ENCODE assay signal across 10 cellular contexts in the genomic region with DNA sequence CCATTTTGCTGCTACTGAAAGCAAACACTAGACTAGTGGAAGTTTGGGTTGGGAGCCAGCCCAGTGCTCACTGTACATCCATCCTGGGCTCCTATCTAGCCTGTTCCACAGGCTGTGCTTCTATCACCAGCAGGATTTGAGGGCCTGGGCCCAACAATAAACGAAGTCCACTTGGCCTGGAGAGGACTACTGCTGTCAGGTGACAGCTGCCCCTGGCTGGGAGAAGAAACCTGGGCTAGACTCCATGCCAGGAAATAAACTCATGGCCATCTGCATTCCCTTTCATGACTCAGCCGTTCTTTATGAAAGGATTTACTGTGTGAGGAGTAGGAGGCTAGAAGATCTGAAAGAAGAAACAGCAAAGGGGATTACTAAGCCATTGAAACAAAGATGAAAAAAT. TPM values are rescaled to one million over a fixed set of nuclear protein-coding genes. Genes with fewer than 3 reads are reported as not detected.
DNase-seq lines count a peak whose midpoint lies in the region; ATAC-seq, FAIRE-seq and TF ChIP-seq lines count a peak whose summit lies in the region.
"Had no signal": no experiment of that assay in that cellular context is flagged by ENCODE, and none has a peak within 500 bp of the region (broad histone marks: within the 10 kb centered on the region; RNA-seq: fewer than 3 reads in every experiment).

No MANE protein-coding gene starts in this region.

- CTCF ChIA-PET in mammary epithelial cell (lab: Charles Lee; ENCODE audit: low non-redundant PET), result no interaction called here

- no peaks in the 10 kb centered on the region for H3K9me1 ChIP-seq in keratinocyte (ENCODE audit: control insufficient read depth, extremely low read depth, insufficient read depth, low read length)

- no TSS peak for BruUV-seq in mammary epithelial cell (replicated peaks; lab: Mats Ljungman, UMichigan)

- H4K20me1 ChIP-seq in mammary epithelial cell (ENCODE audit: insufficient read depth, low read length) (no peaks in the 10 kb centered on the region), keratinocyte (ENCODE audit: control insufficient read depth, extremely low read depth, insufficient read depth, low read length) (no peaks in the 10 kb centered on the region)

- H3K4me1 ChIP-seq in ACC112 (ENCODE audit: control insufficient read depth, insufficient read depth, low read length, unreplicated experiment) (peaks cover 14% of the 10 kb centered on the region), HUES64 (ENCODE audit: insufficient read depth, low read length) (peaks cover 13% of the 10 kb centered on the region; the same call in 1 of the 2 replicates), mammary epithelial cell (ENCODE audit: insufficient read depth, low read length) (peaks cover 17% of the 10 kb centered on the region), keratinocyte (ENCODE audit: control insufficient read depth, extremely low read depth, insufficient read depth, low read length) (peaks cover 7% of the 10 kb centered on the region), BE2C (no peaks in the 10 kb centered on the region)

- H2AFZ ChIP-seq in ACC112 (ENCODE audit: low read length, unreplicated experiment) (peak overlapping the region; percentile 83), mammary epithelial cell (ENCODE audit: low read depth, low read length) (peak overlapping the region; percentile 97), keratinocyte (ENCODE audit: control insufficient read depth, low read length) (peak overlapping the region; percentile 61)

- DNase-seq in mammary epithelial cell (peak; percentile 93), keratinocyte (ENCODE audit: low read depth, low spot score) (peak; percentile 17), retina (no peak), BE2C (no peak)
- DNase-seq: stimulated activated naive CD4-positive, alpha-beta T cell treated with Interleukin-2 at 50 U/mL for 16 hours had no signal

- H3K27me3 ChIP-seq in ACC112 (ENCODE audit: insufficient read depth, low read length), result no peaks in the 10 kb centered on the region
- H3K27me3 ChIP-seq in HUES64 (ENCODE audit: insufficient read depth, low read length), result no peaks in the 10 kb centered on the region
- no peaks in the 10 kb centered on the region for H3K27me3 ChIP-seq in mammary epithelial cell (ENCODE audit: insufficient read depth, low read length)
- H3K27me3 ChIP-seq in keratinocyte (ENCODE audit: control insufficient read depth, extremely low read depth, insufficient read depth, low read length), result no peaks in the 10 kb centered on the region
- no peaks in the 10 kb centered on the region for H3K27me3 ChIP-seq in BE2C

- in situ Hi-C loops in mammary epithelial cell (cut with MboI; ENCODE audit: low sequenced_read_pairs in 2 of 2), result no loop called here

- intact Hi-C loops in mammary epithelial cell (cut with micrococcal nuclease), result no loop called here

- ATAC-seq in HG02973 (IDR thresholded peaks at IDR 0.05; ENCODE audit: unreplicated experiment) (no peak), GM21515 (IDR thresholded peaks at IDR 0.05; ENCODE audit: unreplicated experiment) (no peak)

- H3K27ac ChIP-seq in ACC112 (ENCODE audit: low read depth, low read length) (peak overlapping the region; percentile 27), HUES64 (ENCODE audit: low read depth, low read length) (peak overlapping the region; percentile 5; the same call in 1 of the 2 replicates), mammary epithelial cell (ENCODE audit: insufficient read depth, low read depth, low read length) (peak overlapping the region; percentile 67), keratinocyte (ENCODE audit: control insufficient read depth, insufficient read depth, low read length) (no peak overlapping the region)
- H3K27ac ChIP-seq: VCaP had no signal

- H3K79me2 ChIP-seq in ACC112 (ENCODE audit: control insufficient read depth, insufficient read depth, low read length, unreplicated experiment) (no peaks in the 10 kb centered on the region), mammary epithelial cell (ENCODE audit: insufficient read depth, low read length) (no peaks in the 10 kb centered on the region), keratinocyte (ENCODE audit: control insufficient read depth, insufficient read depth, low read length) (no peaks in the 10 kb centered on the region)

- H3K36me3 ChIP-seq in ACC112 (ENCODE audit: insufficient read depth, low read length) (no peaks in the 10 kb centered on the region), HUES64 (ENCODE audit: insufficient read depth, low read length) (no peaks in the 10 kb centered on the region), mammary epithelial cell (ENCODE audit: insufficient read depth, low read length) (no peaks in the 10 kb centered on the region), keratinocyte (ENCODE audit: control insufficient read depth in 2 of 2, extremely low read depth in 1 of 2, insufficient read depth in 2 of 2, low read length in 2 of 2) (no peaks in the 10 kb centered on the region), BE2C (no peaks in the 10 kb centered on the region)

- TF ChIP-seq CTCF in mammary epithelial cell (conservative IDR thresholded peaks at IDR 0.05 in 1 of 2, IDR thresholded peaks at IDR 0.05 in 1 of 2; ENCODE audit: extremely low read depth in 1 of 2, insufficient read depth in 1 of 2, low read depth in 1 of 2, low read length in 2 of 2) (no peak), keratinocyte (optimal IDR thresholded peaks at IDR 0.05 in 1 of 3, IDR thresholded peaks at IDR 0.05 in 1 of 3, conservative IDR thresholded peaks at IDR 0.05 in 1 of 3; ENCODE audit: extremely low read depth in 1 of 3, insufficient read depth in 2 of 3, low read length in 3 of 3) (no peak), BE2C (IDR thresholded peaks at IDR 0.05; ENCODE audit: low read depth, low read length) (no peak)

- H3K9ac ChIP-seq in HUES64 (ENCODE audit: low read depth, low read length) (no peak overlapping the region), mammary epithelial cell (ENCODE audit: insufficient read depth, low read length) (no peak overlapping the region), keratinocyte (ENCODE audit: control insufficient read depth, extremely low read depth, insufficient read depth, low read length) (no peak overlapping the region)

- H3K4me2 ChIP-seq in mammary epithelial cell (ENCODE audit: insufficient read depth, low read depth, low read length), result peak overlapping the region; percentile 58
- H3K4me2 ChIP-seq in keratinocyte (ENCODE audit: control insufficient read depth, extremely low read depth, insufficient read depth, low read depth, low read length), result no peak overlapping the region

- 45% methylated on average over 2 of the region's 2 CpGs for WGBS in HUES64
- WGBS in mammary epithelial cell (ENCODE audit: low coverage, missing lambda C conversion rate), result 0% methylated on average over 1 of the region's 2 CpGs

- FAIRE-seq in keratinocyte (lab: Jason Lieb, UNC), result peak; percentile 73

- H3K9me3 ChIP-seq in HUES64 (ENCODE audit: insufficient read depth, low read depth, low read length) (no peaks in the 10 kb centered on the region), mammary epithelial cell (replicated peaks; ENCODE audit: insufficient read depth, low read length) (no peaks in the 10 kb centered on the region), keratinocyte (ENCODE audit: control insufficient read depth, low read depth, low read length) (no peaks in the 10 kb centered on the region), BE2C (no peaks in the 10 kb centered on the region)

- dilution Hi-C loops in mammary epithelial cell (cut with HindIII; ENCODE audit: low sequenced_read_pairs), result no loop called here
- dilution Hi-C loops in keratinocyte (cut with MboI; ENCODE audit: extremely low pct_ligation_motif_present, low sequenced_read_pairs), result no loop called here

- H3K4me3 ChIP-seq in ACC112 (ENCODE audit: low read depth, low read length) (no peak overlapping the region), HUES64 (ENCODE audit: low read length) (no peak overlapping the region), mammary epithelial cell (replicated peaks in 1 of 3; ENCODE audit: insufficient read depth in 1 of 3, low read depth in 2 of 3, low read length in 3 of 3) (no peak overlapping the region), keratinocyte (ENCODE audit: control insufficient read depth in 2 of 3, extremely low read depth in 1 of 3, insufficient read depth in 2 of 3, low read depth in 1 of 3, low read length in 3 of 3) (no peak overlapping the region), BE2C (ENCODE audit: low read depth, low read length) (no peak overlapping the region)

RNA-seq across cellular contexts. Expression of gene COLGALT2, which starts 35.5 kb away (rescaled TPM):
- 4.8 TPM for polyA plus RNA-seq in HUES64 (2013, experiment 1 of 2)
- polyA plus RNA-seq in HUES64 (2013, experiment 2 of 2), result 6.7 TPM
- total RNA-seq in mammary epithelial cell, result under 1 TPM; 0.21 to 0.67 TPM
- polyA plus RNA-seq in mammary epithelial cell (0.06 TPM), keratinocyte (0.03 TPM in 1 of 3 replicates, not detected in the others)
- polyA minus RNA-seq in mammary epithelial cell (not detected), keratinocyte (0.07 TPM in 1 of 3 replicates, not detected in the others)
- polyA plus RNA-seq in keratinocyte (2011; ENCODE audit: low read depth), result not detected
- 0.01 TPM in 1 of 2 replicates, not detected in the other for polyA plus RNA-seq in keratinocyte (2011; cell fraction: cytosol; rRNA removed)
- 0.06 TPM in 1 of 2 replicates, not detected in the other for polyA plus RNA-seq in keratinocyte (2011; cell fraction: nucleus; rRNA removed)
- not detected in 2 replicates for polyA plus RNA-seq in keratinocyte (2012; ENCODE audit: low replicate concordance)
- polyA minus RNA-seq in keratinocyte (2011; cell fraction: cytosol; rRNA and poly(A)+ RNA removed), result not detected
- not detected in 2 replicates for polyA minus RNA-seq in keratinocyte (2011; cell fraction: nucleus; rRNA and poly(A)+ RNA removed)
- 5.2 TPM for polyA plus RNA-seq in BE2C (2012; ENCODE audit: insufficient read depth, insufficient read length, low read depth)

RNA-seq across cellular contexts. Expression of gene TSEN15, which starts 49.5 kb away (rescaled TPM):
- 27.1 TPM for polyA plus RNA-seq in HUES64 (2013, experiment 1 of 2)
- 41.1 TPM for polyA plus RNA-seq in HUES64 (2013, experiment 2 of 2)
- total RNA-seq in mammary epithelial cell, result 10 to 100 TPM; 40.8 to 66.5 TPM
- polyA plus RNA-seq in mammary epithelial cell (23.6 TPM), keratinocyte (23.6 to 46.7 TPM (median 31.8 TPM) in 3 replicates)
- polyA minus RNA-seq in mammary epithelial cell (68.2 TPM), keratinocyte (20.5 to 37.9 TPM (median 22.5 TPM) in 3 replicates)
- 11.8 TPM for polyA plus RNA-seq in keratinocyte (2011; ENCODE audit: low read depth)
- polyA plus RNA-seq in keratinocyte (2011; cell fraction: cytosol; rRNA removed), result 22.8 and 46.9 TPM in 2 replicates
- polyA plus RNA-seq in keratinocyte (2011; cell fraction: nucleus; rRNA removed), result 16.9 and 22.2 TPM in 2 replicates
- polyA plus RNA-seq in keratinocyte (2012; ENCODE audit: low replicate concordance), result 15.5 and 25.4 TPM in 2 replicates
- 28.4 TPM for polyA minus RNA-seq in keratinocyte (2011; cell fraction: cytosol; rRNA and poly(A)+ RNA removed)
- polyA minus RNA-seq in keratinocyte (2011; cell fraction: nucleus; rRNA and poly(A)+ RNA removed), result 11.0 and 16.3 TPM in 2 replicates
- 53.2 TPM for polyA plus RNA-seq in BE2C (2012; ENCODE audit: insufficient read depth, insufficient read length, low read depth)

Comparison
In these comparisons a context has a peak if more than half of its experiments do, and no peak if none do; other contexts are left out.
1. DNase-seq: peak in mammary epithelial cell (single experiment) and keratinocyte (single experiment); none in retina (single experiment) and BE2C (single experiment).
2. Peak in every context shown above with its lines, with median percentiles within 50 percentile points of each other: H2AFZ ChIP-seq.